ENCODE assay signal across 8 cellular contexts in the genomic region with DNA sequence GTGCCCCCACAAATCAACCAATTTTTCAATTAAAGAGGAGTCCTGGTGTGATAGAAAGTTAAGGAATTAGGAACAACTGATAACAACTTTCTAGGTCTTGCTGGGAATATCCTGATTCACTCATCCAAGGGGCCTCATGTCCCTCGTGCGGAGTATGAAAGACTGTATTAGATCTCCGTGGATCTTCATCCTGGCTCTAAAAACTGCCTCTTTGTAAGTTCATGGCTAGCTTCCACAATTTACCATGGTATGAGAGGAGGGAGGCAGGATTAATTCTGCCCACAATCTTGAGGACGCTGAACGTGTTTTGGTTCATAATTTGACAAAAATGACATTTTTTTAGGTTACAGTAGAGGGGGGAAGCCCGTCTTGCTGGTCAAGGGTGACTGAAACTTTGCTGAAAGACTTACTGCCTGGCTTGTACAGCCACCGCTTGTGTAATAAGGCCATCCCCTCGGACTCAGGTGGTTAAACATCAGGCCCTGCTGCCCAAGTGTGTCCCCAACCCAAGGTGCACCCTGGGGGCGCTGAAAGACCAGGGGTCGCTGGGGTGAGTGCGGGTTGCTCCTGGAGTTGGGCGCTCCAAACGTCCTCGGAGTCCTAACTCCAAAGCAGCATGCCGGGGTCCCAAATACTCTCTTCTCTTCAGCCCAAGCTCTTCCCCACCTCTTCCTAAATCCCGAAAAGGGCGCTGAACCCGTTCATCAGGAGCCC. TPM values are rescaled to one million over a fixed set of nuclear protein-coding genes. Genes with fewer than 3 reads are reported as not detected.
DNase-seq lines count a peak whose midpoint lies in the region; ATAC-seq, FAIRE-seq and TF ChIP-seq lines count a peak whose summit lies in the region.

No MANE protein-coding gene starts in this region.

- H3K27me3 ChIP-seq in SK-N-SH (ENCODE audit: insufficient read depth), result no peaks in the 10 kb centered on the region
- no peaks in the 10 kb centered on the region for H3K27me3 ChIP-seq in bronchial epithelial cell (ENCODE audit: control insufficient read depth, insufficient read depth, low read length)
- no peaks in the 10 kb centered on the region for H3K27me3 ChIP-seq in small intestine (ENCODE audit: control insufficient read depth in 2 of 2, insufficient read depth in 2 of 2, low read length in 2 of 2)

- H3K27ac ChIP-seq in SK-N-SH (ENCODE audit: low read depth in 2 of 2, low read length in 1 of 2) (peak overlapping the region; percentile 80 to 88), small intestine (ENCODE audit: low read depth in 1 of 2, low read length in 1 of 2) (peak overlapping the region; percentile 66 to 96)

- no peak for TF ChIP-seq EP300 in SK-N-SH (IDR thresholded peaks at IDR 0.05; ENCODE audit: borderline replicate concordance in 1 of 2, low read depth in 1 of 2, low read length in 1 of 2)

- no peak for FAIRE-seq in bronchial epithelial cell (lab: Jason Lieb, UNC)
- no peak for FAIRE-seq in small intestine (lab: Jason Lieb, UNC)

- H3K4me3 ChIP-seq in SK-N-SH (ENCODE audit: low read depth in 2 of 2, low read length in 1 of 2) (peak overlapping the region; percentile 81 to 100), bronchial epithelial cell (ENCODE audit: low read depth, low read length) (peak overlapping the region; percentile 81), small intestine (ENCODE audit: low read depth in 1 of 2, low read length in 2 of 2) (peak overlapping the region; percentile 79 to 80)

- peaks cover 37% of the 10 kb centered on the region for H3K79me2 ChIP-seq in SK-N-SH (ENCODE audit: insufficient read depth)

- H3K9me3 ChIP-seq in SK-N-SH (no peaks in the 10 kb centered on the region), small intestine (ENCODE audit: control insufficient read depth, low read depth) (no peaks in the 10 kb centered on the region)

- peak overlapping the region; percentile 96 for H2AFZ ChIP-seq in SK-N-SH (ENCODE audit: low read depth)

- 15% methylated on average over 17 of the region's 18 CpGs for WGBS in SK-N-SH (ENCODE audit: low lambda C conversion rate)
- WGBS in small intestine, 3 donors, result 2 to 5% (median 4%) methylated on average over 18 of the region's 18 CpGs

- no peaks in the 10 kb centered on the region for H3F3A ChIP-seq in SK-N-SH (replicated peaks; ENCODE audit: insufficient read depth)

- TF ChIP-seq CTCF in SK-N-SH (IDR thresholded peaks at IDR 0.05), result peak; percentile 24; the same call in 1 of the 2 replicates
- no peak for TF ChIP-seq CTCF in bronchial epithelial cell (IDR thresholded peaks at IDR 0.05; ENCODE audit: insufficient read depth, low read length, severe bottlenecking)

- ATAC-seq in HG02938 (IDR thresholded peaks at IDR 0.05; ENCODE audit: unreplicated experiment) (no peak), HG02884 (IDR thresholded peaks at IDR 0.05; ENCODE audit: unreplicated experiment) (no peak)

- H3K4me1 ChIP-seq in SK-N-SH (ENCODE audit: control insufficient read depth in 1 of 2, insufficient read depth in 2 of 2, low read depth in 1 of 2, low read length in 1 of 2) (peaks cover 6 to 10% of the 10 kb centered on the region in 2 experiments; a peak in 2 of 4 replicates), small intestine (ENCODE audit: control insufficient read depth in 2 of 2, insufficient read depth in 1 of 2, low read depth in 1 of 2, low read length in 1 of 2) (peaks cover 0 to 8% of the 10 kb centered on the region in 2 donors)

- peak; percentile 61 for TF ChIP-seq RAD21 in SK-N-SH (IDR thresholded peaks at IDR 0.05; ENCODE audit: low read length)

- peak overlapping the region; percentile 83 for H3K4me2 ChIP-seq in SK-N-SH

- no peaks in the 10 kb centered on the region for H4K20me1 ChIP-seq in SK-N-SH (ENCODE audit: insufficient read depth)

- POLR2A ChIA-PET in HEK293T (lab: Yijun Ruan, JAX) (interaction anchor here (0.8 to 1.7 kb wide), 7 partner anchors 7 to 477 kb away, joined by 3 to 8 read pairs (median 5); a partner anchor contains a TSS), SK-N-SH (lab: Yijun Ruan, JAX) (interaction anchor here (0.6 to 2.3 kb wide), 4 partner anchors 77 to 113 kb away, joined by 3 to 6 read pairs (median 4); a partner anchor contains a TSS)

- no peaks in the 10 kb centered on the region for H3K9me2 ChIP-seq in SK-N-SH

- peaks cover 15 to 20% of the 10 kb centered on the region in 2 experiments for H3K36me3 ChIP-seq in SK-N-SH (replicated peaks in 1 of 2; ENCODE audit: control insufficient read depth in 1 of 2, insufficient read depth in 2 of 2, low read length in 1 of 2)
- H3K36me3 ChIP-seq in bronchial epithelial cell (ENCODE audit: control insufficient read depth, insufficient read depth, low read length), result peaks cover 1% of the 10 kb centered on the region
- H3K36me3 ChIP-seq in small intestine (ENCODE audit: control insufficient read depth in 2 of 2, insufficient read depth in 2 of 2, low read length in 2 of 2), result no peaks in the 10 kb centered on the region

- CTCF ChIA-PET in HEK293T (lab: Yijun Ruan, JAX), result no interaction called here
- CTCF ChIA-PET in SK-N-SH (lab: Yijun Ruan, JAX), result interaction anchor here (0.6 to 2.8 kb wide), 10 partner anchors 10 to 501 kb away, joined by 3 to 12 read pairs (median 4); a partner anchor contains a TSS

- peak overlapping the region; percentile 96 for H3K9ac ChIP-seq in SK-N-SH

- DNase-seq in COLO829 (ENCODE audit: low spot score) (peak; percentile 31), HEK293T (ENCODE audit: extremely low spot score) (no peak), SK-N-SH (peak; percentile 71), bronchial epithelial cell (ENCODE audit: low read depth) (no peak), inferior parietal cortex (ENCODE audit: extremely low spot score) (peak; percentile 25), small intestine (peak; percentile 13)

TF ChIP-seq in HEK293T, 16 proteins besides CTCF, POLR2A, EP300 and RAD21:
- TF ChIP-seq TARDBP (IDR thresholded peaks at IDR 0.05) (no peak), L3MBTL2 (conservative IDR thresholded peaks at IDR 0.05) (peak; percentile 19; the same call in 1 of the 2 replicates), FOXM1 (IDR thresholded peaks at IDR 0.05; ENCODE audit: borderline replicate concordance) (no peak), HDGF (IDR thresholded peaks at IDR 0.05; ENCODE audit: borderline replicate concordance) (no peak), ELF4 (IDR thresholded peaks at IDR 0.05) (no peak)

TF ChIP-seq in SK-N-SH, 30 proteins besides CTCF, POLR2A, EP300 and RAD21:
- TF ChIP-seq FOSL2 (IDR thresholded peaks at IDR 0.05; ENCODE audit: borderline replicate concordance, low read depth), result no peak
- peak; percentile 43 for TF ChIP-seq SMC3 (IDR thresholded peaks at IDR 0.05; ENCODE audit: low read depth, low read length)

RNA-seq across cellular contexts. Expression of a gene that starts 0.8 kb away (rescaled TPM):
- polyA plus RNA-seq in SK-N-SH (2012; rRNA removed), result 71.8 and 84.6 TPM in 2 replicates
- 101 and 119 TPM in 2 replicates for polyA plus RNA-seq in SK-N-SH (2012; cell fraction: cytosol; rRNA removed)
- 20.9 and 36.2 TPM in 2 replicates for polyA plus RNA-seq in SK-N-SH (2012; cell fraction: nucleus; rRNA removed)
- total RNA-seq in bronchial epithelial cell, result 33.4 and 39.0 TPM in 2 replicates
- 10 to 100 TPM; 30.5 to 50.8 (median 44.9) TPM for polyA plus RNA-seq in small intestine

Comparison
In these comparisons a context has a peak if more than half of its experiments do, and no peak if none do; other contexts are left out.
1. DNase-seq: peak in COLO829 (single experiment), SK-N-SH (single experiment), inferior parietal cortex (single experiment) and small intestine (single experiment); none in HEK293T (single experiment) and bronchial epithelial cell (single experiment).
2. Peak in every context shown above with its lines, with median percentiles within 50 percentile points of each other: H3K4me3 ChIP-seq.